In genomic region chr7:86914468-86915054, GRCh38 we compare ENCODE assay signal across 9 cellular contexts.
DNase-seq lines count a peak whose midpoint lies in the region; ATAC-seq and TF ChIP-seq lines count a peak whose summit lies in the region.
"Had no signal": no experiment of that assay in that cellular context is flagged by ENCODE, and none has a peak within 500 bp of the region (broad histone marks: within the 10 kb centered on the region; RNA-seq: fewer than 3 reads in every experiment).

No MANE protein-coding gene starts in this region.

- peaks cover 55% of the 10 kb centered on the region for H3K36me3 Mint-ChIP-seq in brain
- peaks cover 47% of the 10 kb centered on the region for H3K36me3 Mint-ChIP-seq in nephron (ENCODE audit: low read depth)

- H3K9ac ChIP-seq in DND-41 (ENCODE audit: low read depth, low read length) (no peak overlapping the region), KMS-11 (no peak overlapping the region)

- H3K27me3 ChIP-seq in DND-41 (ENCODE audit: insufficient read depth, low read length, poor library complexity) (peaks cover 1% of the 10 kb centered on the region), KMS-11 (ENCODE audit: insufficient read depth, low read depth) (no peaks in the 10 kb centered on the region)

- H3K9me3 Mint-ChIP-seq in brain (no peaks in the 10 kb centered on the region), nephron (no peaks in the 10 kb centered on the region)
- H3K9me3 Mint-ChIP-seq: naive thymus-derived CD8-positive, alpha-beta T cell had no signal

- H3K27ac Mint-ChIP-seq in brain (no peak overlapping the region), nephron (no peak overlapping the region)
- H3K27ac Mint-ChIP-seq: naive thymus-derived CD8-positive, alpha-beta T cell had no signal

- H3K27me3 Mint-ChIP-seq in brain (peaks cover 7% of the 10 kb centered on the region), nephron (ENCODE audit: low read depth) (no peaks in the 10 kb centered on the region)

- H3K4me1 Mint-ChIP-seq in brain (no peaks in the 10 kb centered on the region), nephron (no peaks in the 10 kb centered on the region)
- H3K4me1 Mint-ChIP-seq: naive thymus-derived CD8-positive, alpha-beta T cell had no signal

- H3K4me3 ChIP-seq in DND-41 (ENCODE audit: low read depth in 1 of 2, low read length in 2 of 2) (no peak overlapping the region), KMS-11 (IDR thresholded peaks at IDR 0.05; ENCODE audit: insufficient read depth, low read depth, low read length) (no peak overlapping the region)

- no peaks in the 10 kb centered on the region for H3K9me3 ChIP-seq in DND-41 (ENCODE audit: insufficient read depth, low read length, severe bottlenecking)

- TF ChIP-seq CTCF in DND-41 (IDR thresholded peaks at IDR 0.05; ENCODE audit: borderline replicate concordance, extremely low read depth, low read length, poor library complexity, severe bottlenecking) (peak; percentile 52), KMS-11 (conservative IDR thresholded peaks at IDR 0.05; ENCODE audit: low read depth, low read length) (peak; percentile 79), brain (conservative IDR thresholded peaks at IDR 0.05) (peak; percentile 57 to 76), nephron (IDR thresholded peaks at IDR 0.05; ENCODE audit: unreplicated experiment in 3 of 3) (peak; percentile 28 to 47 (median 45))

- H4K20me1 ChIP-seq in DND-41 (ENCODE audit: insufficient read depth, low read length) (no peaks in the 10 kb centered on the region), KMS-11 (ENCODE audit: insufficient read depth) (no peaks in the 10 kb centered on the region)

- H3K4me2 ChIP-seq in DND-41 (ENCODE audit: insufficient read depth, low read length) (no peak overlapping the region), KMS-11 (no peak overlapping the region)

- H3K27ac ChIP-seq in DND-41 (ENCODE audit: low read length) (no peak overlapping the region), KMS-11 (no peak overlapping the region)

- H3K4me3 Mint-ChIP-seq in brain: no peak overlapping the region
- H3K4me3 Mint-ChIP-seq in nephron: no peak overlapping the region
- H3K4me3 Mint-ChIP-seq: naive thymus-derived CD8-positive, alpha-beta T cell had no signal

- H3K4me1 ChIP-seq in DND-41 (ENCODE audit: insufficient read depth, low read length) (no peaks in the 10 kb centered on the region), KMS-11 (ENCODE audit: low read depth, poor library complexity, severe bottlenecking) (no peaks in the 10 kb centered on the region)

- DNase-seq in DND-41 (no peak), cerebellar nuclear complex (lab: John Stamatoyannopoulos, UW) (no peak)
- no peak for DNase-seq in activated CD4-positive, alpha-beta T cell treated with anti-CD3 and anti-CD28 coated beads for 48 hours
- no peak for DNase-seq in stimulated activated CD4-positive, alpha-beta T cell treated with anti-CD3 and anti-CD28 coated beads, Interleukin-4, amount 100 ng/mL, for 24 hours

- ATAC-seq in DND-41 (ENCODE audit: insufficient read depth, low read depth) (no peak), GM18867 (IDR thresholded peaks at IDR 0.05; ENCODE audit: unreplicated experiment) (no peak)
- ATAC-seq: naive thymus-derived CD8-positive, alpha-beta T cell had no signal

- H3K36me3 ChIP-seq in DND-41 (ENCODE audit: insufficient read depth, low read length): no peaks in the 10 kb centered on the region
- no peaks in the 10 kb centered on the region for H3K36me3 ChIP-seq in KMS-11 (ENCODE audit: insufficient read depth)

- no peak overlapping the region for H2AFZ ChIP-seq in DND-41 (ENCODE audit: low read depth, low read length)
- H2AFZ ChIP-seq in KMS-11 (ENCODE audit: low read depth): no peak overlapping the region

- no peaks in the 10 kb centered on the region for H3K79me2 ChIP-seq in DND-41 (ENCODE audit: insufficient read depth, low read length)
- H3K79me2 ChIP-seq in KMS-11 (ENCODE audit: insufficient read depth, low read depth): no peaks in the 10 kb centered on the region
